Comparison of ENCODE assay signal across 19 cellular contexts in the genomic region with DNA sequence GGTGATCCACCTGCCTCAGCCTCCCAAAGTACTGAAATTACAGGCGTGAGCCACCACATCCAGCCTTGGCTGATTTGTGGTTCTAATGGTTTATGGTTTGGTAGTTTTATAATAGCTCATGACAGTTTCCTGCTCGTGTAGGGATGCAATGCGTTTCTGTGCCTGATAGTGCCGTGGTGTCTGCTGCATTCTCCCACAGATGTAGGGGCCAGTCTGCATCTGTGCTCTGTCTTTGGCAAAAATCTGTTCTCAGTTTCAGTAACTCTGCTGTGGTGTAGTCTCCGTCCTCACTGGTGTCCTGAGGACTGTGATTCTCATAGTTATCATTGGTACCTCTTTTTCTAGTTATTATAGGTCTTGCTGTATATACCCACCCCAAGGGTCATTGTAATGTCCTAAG.
DNase-seq lines count a peak whose midpoint lies in the region; ATAC-seq and TF ChIP-seq lines count a peak whose summit lies in the region.
"Had no signal": no experiment of that assay in that cellular context is flagged by ENCODE, and none has a peak within 500 bp of the region (broad histone marks: within the 10 kb centered on the region; RNA-seq: fewer than 3 reads in every experiment).

No MANE protein-coding gene starts in this region.

- H3K79me2 ChIP-seq in MM.1S (ENCODE audit: low read length) (peaks cover 92% of the 10 kb centered on the region), SU-DHL-6 (ENCODE audit: insufficient read depth, low read length) (peaks cover 82% of the 10 kb centered on the region)

- H3K36me3 ChIP-seq in MM.1S (replicated peaks; ENCODE audit: insufficient read depth, low read length) = no peaks in the 10 kb centered on the region
- H3K36me3 ChIP-seq in SU-DHL-6 (ENCODE audit: low read length) = 0 out of 2 replicates have a peak, but pooled peaks cover 2% of the 10 kb centered on the region
- H3K36me3 ChIP-seq: SJSA1 had no signal

- peaks cover 75% of the 10 kb centered on the region for H3K4me1 Mint-ChIP-seq in stimulated activated memory B cell treated with anti-CD40 and anti-IgM and Interleukin-4, amounts not matched to agents 10 μg/mL and 1 μg/mL and 100 μg/mL, for 72 hours
- H3K4me1 Mint-ChIP-seq: CD4-positive, alpha-beta memory T cell had no signal

- no peaks in the 10 kb centered on the region for H4K20me1 ChIP-seq in MM.1S (ENCODE audit: insufficient read depth, low read length)
- H4K20me1 ChIP-seq in SU-DHL-6 (ENCODE audit: low read depth, low read length) = no peaks in the 10 kb centered on the region

- no peak overlapping the region for H2AFZ ChIP-seq in MM.1S (ENCODE audit: low read length)
- no peak overlapping the region for H2AFZ ChIP-seq in SU-DHL-6 (ENCODE audit: low read depth, low read length, severe bottlenecking)
- H2AFZ ChIP-seq: PC-9 had no signal

- peak overlapping the region; percentile 54 for H3K27ac Mint-ChIP-seq in stimulated activated memory B cell treated with anti-CD40 and anti-IgM and Interleukin-4, amounts not matched to agents 10 μg/mL and 1 μg/mL and 100 μg/mL, for 72 hours
- H3K27ac Mint-ChIP-seq: CD4-positive, alpha-beta memory T cell; T-cell had no signal

- peak overlapping the region; percentile 29; the same call in 1 of the 2 replicates for H3K27ac ChIP-seq in MM.1S (ENCODE audit: low read length)
- H3K27ac ChIP-seq in SU-DHL-6 (ENCODE audit: low read depth, low read length) = peak overlapping the region; percentile 100
- H3K27ac ChIP-seq: PC-9, SJSA1 had no signal

- DNase-seq in MM.1S = peak; percentile 86
- DNase-seq in globus pallidus (ENCODE audit: low spot score) = no peak
- no peak for DNase-seq in NCI-H748 treated with DMSO at 0.1 percent for 48 hours (lab: John Stamatoyannopoulos, UW)
- no peak for DNase-seq in activated CD4-positive, alpha-beta T cell treated with anti-CD3 and anti-CD28 coated beads, Interleukin-2, amount 50 U/mL, for 4 hours
- DNase-seq: C1 segment of cervical spinal cord; CD4-positive, alpha-beta memory T cell; COR-L47; EL; GDM1; NCI-H2029; NCI-H446 treated with DMSO at 0.1 percent for 48 hours; NCI-H526; PC-9; Right ventricle myocardium superior; T-cell had no signal

- no peak overlapping the region for H3K4me2 ChIP-seq in MM.1S (ENCODE audit: low read depth, low read length)
- peak overlapping the region; percentile 35 for H3K4me2 ChIP-seq in SU-DHL-6 (ENCODE audit: low read depth, low read length, poor library complexity, severe bottlenecking)
- H3K4me2 ChIP-seq: PC-9 had no signal

- H3K9me2 ChIP-seq in MM.1S (replicated peaks; ENCODE audit: insufficient read depth, low read length) (no peaks in the 10 kb centered on the region), SU-DHL-6 (replicated peaks; ENCODE audit: insufficient read depth, low read length) (no peaks in the 10 kb centered on the region)

- no peak overlapping the region for H3K9ac ChIP-seq in MM.1S (ENCODE audit: low read length)
- H3K9ac ChIP-seq in SU-DHL-6 (ENCODE audit: low read length) = no peak overlapping the region

- H3K27me3 ChIP-seq in MM.1S (replicated peaks; ENCODE audit: insufficient read depth, low read length) = no peaks in the 10 kb centered on the region
- H3K27me3 ChIP-seq in SU-DHL-6 (ENCODE audit: low read length) = no peaks in the 10 kb centered on the region
- H3K27me3 ChIP-seq: SJSA1 had no signal

- peaks cover 42% of the 10 kb centered on the region for H3K4me1 ChIP-seq in MM.1S (ENCODE audit: low read length)
- H3K4me1 ChIP-seq: SJSA1 had no signal

- peak; percentile 42 for ATAC-seq in GM21515 (IDR thresholded peaks at IDR 0.05; ENCODE audit: unreplicated experiment)
- ATAC-seq in stimulated activated memory B cell treated with anti-CD40 and anti-IgM and Interleukin-4, amounts not matched to agents 10 μg/mL and 1 μg/mL and 100 μg/mL, for 72 hours = peak; percentile 44
- ATAC-seq: T-cell had no signal

- no peaks in the 10 kb centered on the region for H3K27me3 Mint-ChIP-seq in stimulated activated memory B cell treated with anti-CD40 and anti-IgM and Interleukin-4, amounts not matched to agents 10 μg/mL and 1 μg/mL and 100 μg/mL, for 72 hours

- H3K9me3 ChIP-seq in MM.1S (replicated peaks; ENCODE audit: insufficient read depth, low read length) (no peaks in the 10 kb centered on the region), SU-DHL-6 (ENCODE audit: insufficient read depth, low read length) (no peaks in the 10 kb centered on the region)
- H3K9me3 ChIP-seq: SJSA1 had no signal

- no peak overlapping the region for H3K4me3 Mint-ChIP-seq in stimulated activated memory B cell treated with anti-CD40 and anti-IgM and Interleukin-4, amounts not matched to agents 10 μg/mL and 1 μg/mL and 100 μg/mL, for 72 hours
- H3K4me3 Mint-ChIP-seq: CD4-positive, alpha-beta memory T cell; T-cell had no signal

- H3F3A ChIP-seq in MM.1S (ENCODE audit: insufficient read depth, low read length) (peaks cover 34% of the 10 kb centered on the region), SU-DHL-6 (ENCODE audit: insufficient read depth) (peaks cover 53% of the 10 kb centered on the region)

- H3K4me3 ChIP-seq in MM.1S (ENCODE audit: low read length) = no peak overlapping the region
- H3K4me3 ChIP-seq in SU-DHL-6 (ENCODE audit: insufficient read depth, low read length, poor library complexity, severe bottlenecking) = no peak overlapping the region
- H3K4me3 ChIP-seq: PC-9, SJSA1 had no signal

- peaks cover 12% of the 10 kb centered on the region for H3K36me3 Mint-ChIP-seq in stimulated activated memory B cell treated with anti-CD40 and anti-IgM and Interleukin-4, amounts not matched to agents 10 μg/mL and 1 μg/mL and 100 μg/mL, for 72 hours
- H3K36me3 Mint-ChIP-seq: T-cell had no signal

- TF ChIP-seq CTCF in MM.1S (IDR thresholded peaks at IDR 0.05; ENCODE audit: low read length) (no peak), SU-DHL-6 (IDR thresholded peaks at IDR 0.05; ENCODE audit: insufficient read depth, low read length, poor library complexity, severe bottlenecking) (no peak)

- peaks cover 8% of the 10 kb centered on the region for H3K9me3 Mint-ChIP-seq in stimulated activated memory B cell treated with anti-CD40 and anti-IgM and Interleukin-4, amounts not matched to agents 10 μg/mL and 1 μg/mL and 100 μg/mL, for 72 hours
